In the genomic region with DNA sequence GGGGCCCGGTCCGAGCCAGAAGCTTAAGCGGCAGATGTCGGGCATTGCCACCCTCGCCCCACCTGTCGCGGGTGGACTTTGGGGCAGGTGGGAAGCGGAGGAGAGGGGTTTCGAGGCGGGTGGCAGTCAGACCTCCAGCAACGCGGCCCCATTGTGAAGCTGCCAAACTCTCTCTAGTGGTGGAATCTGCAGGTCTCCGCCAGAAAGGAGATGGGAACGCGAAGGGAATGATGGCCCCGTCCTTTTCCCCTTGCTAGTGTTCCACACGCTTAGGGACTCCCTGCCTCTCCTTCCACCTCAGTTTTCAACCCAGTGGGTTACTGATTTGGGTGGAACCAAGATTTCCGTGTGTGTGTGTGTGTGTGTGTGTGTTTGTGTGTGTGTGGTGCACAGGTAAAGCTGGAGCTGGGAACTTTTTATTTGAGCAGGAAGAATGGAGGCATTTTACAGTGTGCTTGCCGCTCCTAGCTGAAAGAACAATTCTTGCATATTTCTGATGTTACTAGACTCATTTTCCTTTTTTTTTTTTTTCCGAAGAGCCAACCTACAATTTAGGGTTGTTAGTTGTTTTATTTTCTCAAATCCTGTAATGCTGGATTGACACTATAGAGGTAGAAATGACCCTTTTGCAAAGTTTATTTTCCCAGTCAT, we compare ENCODE assay signal across 8 cellular contexts. TPM values are rescaled to one million over a fixed set of nuclear protein-coding genes. Genes with fewer than 3 reads are reported as not detected.
DNase-seq lines count a peak whose midpoint lies in the region; ATAC-seq, FAIRE-seq and TF ChIP-seq lines count a peak whose summit lies in the region.

No MANE protein-coding gene starts in this region.

- H3K27me3 Mint-ChIP-seq in stimulated activated naive CD8-positive, alpha-beta T cell treated with anti-CD3 and anti-CD28 coated beads, Interleukin-15, amount 100 ng/mL, for 72 hours: peaks cover 17% of the 10 kb centered on the region

- H3K27me3 ChIP-seq in NT2/D1 (ENCODE audit: insufficient read depth, insufficient read length) (no peaks in the 10 kb centered on the region), bronchial epithelial cell (ENCODE audit: control insufficient read depth, insufficient read depth, low read length) (no peaks in the 10 kb centered on the region)

- H3K4me3 Mint-ChIP-seq in stimulated activated naive CD8-positive, alpha-beta T cell treated with anti-CD3 and anti-CD28 coated beads, Interleukin-15, amount 100 ng/mL, for 72 hours: peak overlapping the region; percentile 85 to 96

- peaks cover 31% of the 10 kb centered on the region for H3K4me1 Mint-ChIP-seq in stimulated activated naive CD8-positive, alpha-beta T cell treated with anti-CD3 and anti-CD28 coated beads, Interleukin-15, amount 100 ng/mL, for 72 hours

- under 1% methylated on average over 17 of the region's 20 CpGs for WGBS in A549 (ENCODE audit: missing lambda C conversion rate)

- H3K9me3 ChIP-seq in A549 (no peaks in the 10 kb centered on the region), NT2/D1 (ENCODE audit: insufficient read depth, low read length) (no peaks in the 10 kb centered on the region)

- H3K27ac ChIP-seq in A549: peak overlapping the region; percentile 93 to 95

- TF ChIP-seq RAD21 in A549 (conservative IDR thresholded peaks at IDR 0.05 in 1 of 2, IDR thresholded peaks at IDR 0.05 in 1 of 2): no peak

- H3K4me2 ChIP-seq in A549: peak overlapping the region; percentile 77

- H3K4me1 ChIP-seq in A549 (peaks cover 45% of the 10 kb centered on the region), NT2/D1 (ENCODE audit: insufficient read depth, insufficient read length) (no peaks in the 10 kb centered on the region)

- no peak for TF ChIP-seq EP300 in A549 (IDR thresholded peaks at IDR 0.05)

- no peaks in the 10 kb centered on the region for H3K9me3 Mint-ChIP-seq in stimulated activated naive CD8-positive, alpha-beta T cell treated with anti-CD3 and anti-CD28 coated beads, Interleukin-15, amount 100 ng/mL, for 72 hours

- H3K36me3 ChIP-seq in NT2/D1 (ENCODE audit: insufficient read depth, insufficient read length, low read length) (no peaks in the 10 kb centered on the region), bronchial epithelial cell (ENCODE audit: control insufficient read depth, insufficient read depth, low read length) (no peaks in the 10 kb centered on the region)

- H3K4me3 ChIP-seq in A549 (peak overlapping the region; percentile 90), NT2/D1 (ENCODE audit: insufficient read length, low read depth) (peak overlapping the region; percentile 80), bronchial epithelial cell (ENCODE audit: low read depth, low read length) (peak overlapping the region; percentile 95)

- FAIRE-seq in A549 (lab: Jason Lieb, UNC) (no peak), bronchial epithelial cell (lab: Jason Lieb, UNC) (no peak)

- no peak for TF ChIP-seq POLR2A in A549 (IDR thresholded peaks at IDR 0.05; ENCODE audit: low read length)

- DNase-seq in A549 (ENCODE audit: low read depth in 1 of 2, low spot score in 1 of 2) (peak in 1 of 2 experiments; percentile 28), GDM1 (lab: John Stamatoyannopoulos, UW) (peak; percentile 19), NT2/D1 (ENCODE audit: low read depth, low spot score) (no peak), bronchial epithelial cell (ENCODE audit: low read depth) (peak; percentile 17), kidney tubule cell (ENCODE audit: low spot score) (peak; percentile 47)
- no peak for DNase-seq in stimulated activated naive CD8-positive, alpha-beta T cell treated with anti-CD3 and anti-CD28 coated beads, Interleukin-15, amount 100 ng/mL, for 72 hours

- ATAC-seq in A549 (peak; percentile 25), HG03159 (IDR thresholded peaks at IDR 0.05; ENCODE audit: unreplicated experiment) (no peak), HG02759 (IDR thresholded peaks at IDR 0.05; ENCODE audit: unreplicated experiment) (no peak)
- ATAC-seq in stimulated activated naive CD8-positive, alpha-beta T cell treated with anti-CD3 and anti-CD28 coated beads, Interleukin-15, amount 100 ng/mL, for 72 hours: no peak

- CTCF ChIA-PET in A549 (lab: Yijun Ruan, JAX): interaction anchor here (0.6 to 2.9 kb wide), 5 partner anchors 10 to 216 kb away, joined by 3 to 19 read pairs (median 3); no protein-coding TSS in a partner anchor

- peak overlapping the region; percentile 92 for H3K9ac ChIP-seq in NT2/D1 (ENCODE audit: insufficient read length, low read depth)

- POLR2A ChIA-PET in A549 (lab: Yijun Ruan, JAX): interaction anchor here (0.6 to 3.3 kb wide), 7 partner anchors 9 to 214 kb away, joined by 3 to 32 read pairs (median 14); a partner anchor contains a TSS

- TF ChIP-seq CTCF in A549 (IDR thresholded peaks at IDR 0.05) (no peak), bronchial epithelial cell (IDR thresholded peaks at IDR 0.05; ENCODE audit: insufficient read depth, low read length, severe bottlenecking) (no peak)

- peak overlapping the region; percentile 74 to 82 for H3K27ac Mint-ChIP-seq in stimulated activated naive CD8-positive, alpha-beta T cell treated with anti-CD3 and anti-CD28 coated beads, Interleukin-15, amount 100 ng/mL, for 72 hours

TF ChIP-seq in A549, 52 proteins besides CTCF, POLR2A, EP300 and RAD21:
- TF ChIP-seq, protein P1, sequence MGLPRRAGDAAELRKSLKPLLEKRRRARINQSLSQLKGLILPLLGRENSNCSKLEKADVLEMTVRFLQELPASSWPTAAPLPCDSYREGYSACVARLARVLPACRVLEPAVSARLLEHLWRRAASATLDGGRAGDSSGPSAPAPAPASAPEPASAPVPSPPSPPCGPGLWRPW (IDR thresholded peaks at IDR 0.05): no peak
- TF ChIP-seq EHF (CRISPR knock-in tag; IDR thresholded peaks at IDR 0.05) (no peak), TFCP2L1 (CRISPR knock-in tag; IDR thresholded peaks at IDR 0.05) (no peak), NPAS2 (CRISPR knock-in tag; IDR thresholded peaks at IDR 0.05; ENCODE audit: borderline replicate concordance) (no peak), TP53 (CRISPR knock-in tag; IDR thresholded peaks at IDR 0.05) (no peak), HOXA7 (CRISPR knock-in tag; IDR thresholded peaks at IDR 0.05) (no peak), KDM5A (IDR thresholded peaks at IDR 0.05) (no peak), GATA3 (IDR thresholded peaks at IDR 0.05; ENCODE audit: borderline replicate concordance) (no peak), JUNB (IDR thresholded peaks at IDR 0.05) (no peak), HDAC2 (IDR thresholded peaks at IDR 0.05) (no peak)
- TF ChIP-seq, protein P2, sequence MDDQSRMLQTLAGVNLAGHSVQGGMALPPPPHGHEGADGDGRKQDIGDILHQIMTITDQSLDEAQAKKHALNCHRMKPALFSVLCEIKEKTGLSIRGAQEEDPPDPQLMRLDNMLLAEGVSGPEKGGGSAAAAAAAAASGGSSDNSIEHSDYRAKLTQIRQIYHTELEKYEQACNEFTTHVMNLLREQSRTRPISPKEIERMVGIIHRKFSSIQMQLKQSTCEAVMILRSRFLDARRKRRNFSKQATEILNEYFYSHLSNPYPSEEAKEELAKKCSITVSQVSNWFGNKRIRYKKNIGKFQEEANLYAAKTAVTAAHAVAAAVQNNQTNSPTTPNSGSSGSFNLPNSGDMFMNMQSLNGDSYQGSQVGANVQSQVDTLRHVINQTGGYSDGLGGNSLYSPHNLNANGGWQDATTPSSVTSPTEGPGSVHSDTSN (IDR thresholded peaks at IDR 0.05): no peak
- TF ChIP-seq, protein P3, sequence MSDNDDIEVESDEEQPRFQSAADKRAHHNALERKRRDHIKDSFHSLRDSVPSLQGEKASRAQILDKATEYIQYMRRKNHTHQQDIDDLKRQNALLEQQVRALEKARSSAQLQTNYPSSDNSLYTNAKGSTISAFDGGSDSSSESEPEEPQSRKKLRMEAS (IDR thresholded peaks at IDR 0.05): no peak

RNA-seq across cellular contexts. Expression of a gene that starts 1.3 kb away (rescaled TPM):
- polyA plus RNA-seq in A549 (2011; rRNA removed) (35.3 and 38.8 TPM in 2 replicates), A549 (2017; fragmentation: RNase III; extraction: RNeasy Plus Mini Kit Qiagen cat#74134 plus additional on column Dnase treatment) (17.7 to 21.5 TPM (median 20.1 TPM) in 3 replicates)
- 16.1 and 17.5 TPM in 2 replicates for polyA plus RNA-seq in A549 (2012; cell fraction: cytosol; rRNA removed)
- 13.0 and 18.4 TPM in 2 replicates for polyA plus RNA-seq in A549 (2012; cell fraction: nucleus; rRNA removed)
- polyA minus RNA-seq in A549 (2011; rRNA and poly(A)+ RNA removed): 24.8 and 27.3 TPM in 2 replicates
- total RNA-seq in bronchial epithelial cell: 10.8 and 11.6 TPM in 2 replicates

Comparison
In these comparisons a context has a peak if more than half of its experiments do, and no peak if none do; other contexts are left out.
1. ATAC-seq: peak in A549 (2 of 2); none in stimulated activated naive CD8-positive, alpha-beta T cell treated with anti-CD3 and anti-CD28 coated beads, Interleukin-15, amount 100 ng/mL, for 72 hours (single experiment), HG03159 (single experiment) and HG02759 (single experiment).
2. DNase-seq: peak in GDM1 (single experiment), bronchial epithelial cell (single experiment) and kidney tubule cell (single experiment); none in NT2/D1 (single experiment) and stimulated activated naive CD8-positive, alpha-beta T cell treated with anti-CD3 and anti-CD28 coated beads, Interleukin-15, amount 100 ng/mL, for 72 hours (0 of 2).
3. Peak in every context shown above with its lines, with median percentiles within 50 percentile points of each other: H3K4me3 ChIP-seq.